8 cellular contexts compared by ENCODE assay signal in genomic region chr1:79281442-79281841, GRCh38.
"Had no signal": no experiment of that assay in that cellular context is flagged by ENCODE, and none has a peak within 500 bp of the region (broad histone marks: within the 10 kb centered on the region; RNA-seq: fewer than 3 reads in every experiment).

No MANE protein-coding gene starts in this region.

- H3K27ac ChIP-seq: GM23248, HL-60 had no signal

- H3K9ac ChIP-seq: GM23248 had no signal

- H3K4me3 ChIP-seq: GM23248, HAP-1 had no signal

- H3K4me1 ChIP-seq: HAP-1 had no signal

- DNase-seq: GM23248, GOT3, H7, HFFc6, KG1 had no signal

- H3K36me3 ChIP-seq: HAP-1 had no signal

- H2AFZ ChIP-seq: GM23248 had no signal

- H3K9me3 ChIP-seq: HAP-1 had no signal

- ATAC-seq: HCT116 had no signal
